10 cellular contexts compared by ENCODE assay signal in genomic region chr1:104706631-104707147, GRCh38.
DNase-seq lines count a peak whose midpoint lies in the region; ATAC-seq and TF ChIP-seq lines count a peak whose summit lies in the region.
"Had no signal": no experiment of that assay in that cellular context is flagged by ENCODE, and none has a peak within 500 bp of the region (broad histone marks: within the 10 kb centered on the region; RNA-seq: fewer than 3 reads in every experiment).

No MANE protein-coding gene starts in this region.

- 89 to 94% methylated on average over 9 of the region's 9 CpGs for WGBS in sigmoid colon, 2 donors

- H3K4me3 ChIP-seq in DND-41 (ENCODE audit: low read depth in 1 of 2, low read length in 2 of 2) (peak overlapping the region in 1 of 2 experiments; percentile 37; a peak in 2 of 4 replicates), HEK293 (ENCODE audit: low read depth, low read length) (no peak overlapping the region), sigmoid colon (no peak overlapping the region)

- H3K27ac Mint-ChIP-seq in activated T-cell treated with anti-CD3 and anti-CD28 coated beads, Interleukin-2, amount 50 U/mL, for 72 hours = no peak overlapping the region

- no peaks in the 10 kb centered on the region for H4K20me1 ChIP-seq in DND-41 (ENCODE audit: insufficient read depth, low read length)

- DNase-seq in DND-41 (peak; percentile 50), NCI-H526 (lab: John Stamatoyannopoulos, UW) (peak; percentile 15 to 56), kidney tubule cell (ENCODE audit: low spot score) (peak; percentile 1), sigmoid colon (no peak)
- DNase-seq in activated T-cell treated with anti-CD3 and anti-CD28 coated beads, Interleukin-2, amount 50 U/mL, for 72 hours = no peak
- DNase-seq: nucleus accumbens had no signal

- H3K9me3 ChIP-seq in DND-41 (ENCODE audit: insufficient read depth, low read length, severe bottlenecking) (no peaks in the 10 kb centered on the region), HEK293 (ENCODE audit: control insufficient read depth, insufficient read depth, low read depth, low read length) (no peaks in the 10 kb centered on the region), sigmoid colon (no peaks in the 10 kb centered on the region)

- H3K36me3 Mint-ChIP-seq in activated T-cell treated with anti-CD3 and anti-CD28 coated beads, Interleukin-2, amount 50 U/mL, for 72 hours (ENCODE audit: insufficient read depth in 2 of 2) = no peaks in the 10 kb centered on the region

- no peaks in the 10 kb centered on the region for H3K27me3 Mint-ChIP-seq in activated T-cell treated with anti-CD3 and anti-CD28 coated beads, Interleukin-2, amount 50 U/mL, for 72 hours (ENCODE audit: low read depth)
- H3K27me3 Mint-ChIP-seq: central memory CD8-positive, alpha-beta T cell had no signal

- H3K27me3 ChIP-seq in DND-41 (ENCODE audit: insufficient read depth, low read length, poor library complexity) (no peaks in the 10 kb centered on the region), sigmoid colon (no peaks in the 10 kb centered on the region)

- H3K27ac ChIP-seq in DND-41 (ENCODE audit: low read length) = no peak overlapping the region
- no peak overlapping the region for H3K27ac ChIP-seq in HEK293 (ENCODE audit: extremely low read depth, low read depth, low read length)
- H3K27ac ChIP-seq in sigmoid colon = no peak overlapping the region

- TF ChIP-seq POLR2A in sigmoid colon (IDR thresholded peaks at IDR 0.05) = no peak

- intact Hi-C loops in sigmoid colon (cut with DNase I) = no loop called here

- H3K36me3 ChIP-seq in DND-41 (ENCODE audit: insufficient read depth, low read length) = no peaks in the 10 kb centered on the region
- no peaks in the 10 kb centered on the region for H3K36me3 ChIP-seq in HEK293 (ENCODE audit: control insufficient read depth in 2 of 2, insufficient read depth in 1 of 2, low read length in 2 of 2)
- no peaks in the 10 kb centered on the region for H3K36me3 ChIP-seq in sigmoid colon

- H3K4me1 ChIP-seq in DND-41 (ENCODE audit: insufficient read depth, low read length) (peaks cover 10% of the 10 kb centered on the region), HEK293 (ENCODE audit: control insufficient read depth, insufficient read depth, low read length) (no peaks in the 10 kb centered on the region), sigmoid colon (no peaks in the 10 kb centered on the region)

- no peaks in the 10 kb centered on the region for H3K79me2 ChIP-seq in DND-41 (ENCODE audit: insufficient read depth, low read length)

- ATAC-seq in DND-41 (ENCODE audit: insufficient read depth, low read depth) (peak; percentile 90), GM21515 (IDR thresholded peaks at IDR 0.05; ENCODE audit: unreplicated experiment) (no peak), GM21737 (IDR thresholded peaks at IDR 0.05; ENCODE audit: unreplicated experiment) (no peak)
- no peak for ATAC-seq in activated T-cell treated with anti-CD3 and anti-CD28 coated beads, Interleukin-2, amount 50 U/mL, for 72 hours (replicated peaks in 1 of 2)

- CTCF ChIA-PET in HEK293 (lab: Yijun Ruan, JAX) = no interaction called here

- POLR2A ChIA-PET in HEK293 (lab: Yijun Ruan, JAX) = no interaction called here

- TF ChIP-seq EP300 in sigmoid colon (IDR thresholded peaks at IDR 0.05) = no peak

- H3K9ac ChIP-seq in DND-41 (ENCODE audit: low read depth, low read length) = no peak overlapping the region

- TF ChIP-seq CTCF in DND-41 (IDR thresholded peaks at IDR 0.05; ENCODE audit: borderline replicate concordance, extremely low read depth, low read length, poor library complexity, severe bottlenecking) (no peak), HEK293 (tag by site-specific recombination; IDR thresholded peaks at IDR 0.05) (no peak), sigmoid colon (IDR thresholded peaks at IDR 0.05) (no peak)

- H3K4me1 Mint-ChIP-seq in activated T-cell treated with anti-CD3 and anti-CD28 coated beads, Interleukin-2, amount 50 U/mL, for 72 hours (ENCODE audit: low read depth) = no peaks in the 10 kb centered on the region
- H3K4me1 Mint-ChIP-seq: central memory CD8-positive, alpha-beta T cell had no signal

- H3K4me3 Mint-ChIP-seq in activated T-cell treated with anti-CD3 and anti-CD28 coated beads, Interleukin-2, amount 50 U/mL, for 72 hours = no peak overlapping the region
- H3K4me3 Mint-ChIP-seq: central memory CD8-positive, alpha-beta T cell had no signal

- peaks cover 10% of the 10 kb centered on the region in 2 donors for H3K9me3 Mint-ChIP-seq in activated T-cell treated with anti-CD3 and anti-CD28 coated beads, Interleukin-2, amount 50 U/mL, for 72 hours

- peak overlapping the region; percentile 77 for H2AFZ ChIP-seq in DND-41 (ENCODE audit: low read depth, low read length)

- peak overlapping the region; percentile 46 for H3K4me2 ChIP-seq in DND-41 (ENCODE audit: insufficient read depth, low read length)

TF ChIP-seq in HEK293, 187 proteins besides CTCF, POLR2A, EP300 and RAD21:
- TF ChIP-seq PRDM1 (tag by site-specific recombination; IDR thresholded peaks at IDR 0.05) (peak; percentile 77; the same call in 1 of the 2 replicates), PRDM4 (tag by site-specific recombination; IDR thresholded peaks at IDR 0.05) (no peak), ZBTB17 (tag by site-specific recombination; IDR thresholded peaks at IDR 0.05) (peak; percentile 3; the same call in 1 of the 2 replicates), SP2 (tag by site-specific recombination; IDR thresholded peaks at IDR 0.05) (peak; percentile 59; the same call in 1 of the 2 replicates), SETDB1 (IDR thresholded peaks at IDR 0.05; ENCODE audit: insufficient read length, low read length) (peak; percentile 56), RBAK (tag by site-specific recombination; IDR thresholded peaks at IDR 0.05) (no peak), KLF9 (tag by site-specific recombination; IDR thresholded peaks at IDR 0.05; ENCODE audit: low read depth) (no peak)

Comparison
In these comparisons a context has a peak if more than half of its experiments do, and no peak if none do; other contexts are left out.
1. DNase-seq: peak in DND-41 (single experiment), NCI-H526 (2 of 2) and kidney tubule cell (single experiment); none in sigmoid colon (single experiment) and activated T-cell treated with anti-CD3 and anti-CD28 coated beads, Interleukin-2, amount 50 U/mL, for 72 hours (0 of 2).